Comparison of ENCODE assay signal across 1 cellular context in the genomic region with DNA sequence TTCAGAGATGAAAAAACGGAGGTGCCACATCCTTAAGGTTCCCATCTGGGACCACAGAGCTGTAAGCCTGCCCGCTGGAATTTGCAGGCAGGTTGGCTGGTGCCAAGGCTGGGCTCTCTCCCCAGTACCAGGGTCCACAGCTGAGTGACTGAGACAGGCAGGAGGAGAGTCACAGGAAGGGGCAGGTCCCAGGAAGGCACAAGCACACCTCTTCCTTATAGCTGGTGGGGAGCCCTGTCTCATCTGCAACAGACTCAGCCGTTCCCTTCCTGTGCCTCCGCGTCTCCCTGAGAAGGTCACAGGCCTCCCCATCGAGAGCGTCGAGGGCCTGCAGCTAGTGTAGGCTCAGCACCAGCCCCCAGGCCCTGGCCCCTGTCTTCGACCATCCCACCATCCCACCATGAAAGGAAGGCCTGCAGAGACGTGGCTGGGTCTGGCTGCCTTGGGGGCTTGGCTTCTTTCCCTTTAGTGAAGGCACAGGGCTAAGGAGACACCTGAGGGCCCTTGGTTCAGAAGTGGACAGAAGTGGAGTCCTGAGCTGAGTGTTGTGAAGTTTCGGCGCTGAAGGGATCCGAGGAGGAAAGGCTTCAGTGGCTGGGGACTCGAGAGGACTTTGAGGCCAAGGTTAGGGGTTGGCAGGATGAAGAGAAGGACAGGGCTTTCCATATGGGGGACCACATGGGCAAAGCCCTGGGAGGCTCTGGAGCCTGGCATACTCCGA.
TF ChIP-seq lines count a peak whose summit lies in the region.

No MANE protein-coding gene starts in this region.

TF ChIP-seq in GM12891, 5 proteins besides CTCF, POLR2A, EP300 and RAD21:
- TF ChIP-seq POLR2AphosphoS5 (IDR thresholded peaks at IDR 0.05; ENCODE audit: low read depth, low read length) (no peak), PAX5 (IDR thresholded peaks at IDR 0.05; ENCODE audit: insufficient read depth, low read length, severe bottlenecking) (no peak), TAF1 (IDR thresholded peaks at IDR 0.05; ENCODE audit: low read depth, low read length) (no peak), POU2F2 (IDR thresholded peaks at IDR 0.05; ENCODE audit: low read depth, low read length) (no peak), SPI1 (IDR thresholded peaks at IDR 0.05; ENCODE audit: low read depth, low read length) (no peak)
TF ChIP-seq in GM12891: peak in this region for 0.
